ENCODE assay signal across 8 cellular contexts in genomic region chr3:178671261-178672191, GRCh38.
DNase-seq lines count a peak whose midpoint lies in the region; ATAC-seq, FAIRE-seq and TF ChIP-seq lines count a peak whose summit lies in the region.

No MANE protein-coding gene starts in this region.

- no peak for TF ChIP-seq POLR2A in lower leg skin (IDR thresholded peaks at IDR 0.05)

- 39% methylated on average over 4 of the region's 4 CpGs for WGBS in hepatocyte (ENCODE audit: low lambda C conversion rate, missing lambda C conversion rate)
- 22 to 52% methylated on average over 4 of the region's 4 CpGs for WGBS in lower leg skin, 2 donors

- H3K9me3 ChIP-seq in hepatocyte (ENCODE audit: low read depth), result no peaks in the 10 kb centered on the region

- TF ChIP-seq CTCF in hepatocyte (IDR thresholded peaks at IDR 0.05; ENCODE audit: poor library complexity) (no peak), lower leg skin (IDR thresholded peaks at IDR 0.05) (no peak)

- intact Hi-C loops in lower leg skin (cut with DNase I; ENCODE audit: low total_unique reads), result no loop called here

- FAIRE-seq in RCC 7860 (lab: Jason Lieb, UNC), result no peak

- no peaks in the 10 kb centered on the region for H3K27me3 ChIP-seq in hepatocyte

- ATAC-seq in GM18499 (IDR thresholded peaks at IDR 0.05; ENCODE audit: insufficient read depth, unreplicated experiment) (peak; percentile 36), GM21786 (IDR thresholded peaks at IDR 0.05; ENCODE audit: unreplicated experiment) (peak; percentile 54), GM21381 (IDR thresholded peaks at IDR 0.05; ENCODE audit: unreplicated experiment) (no peak)

- H3K4me1 ChIP-seq in hepatocyte (ENCODE audit: insufficient read depth), result peaks cover 6% of the 10 kb centered on the region

- no peaks in the 10 kb centered on the region for H4K20me1 ChIP-seq in hepatocyte (ENCODE audit: insufficient read depth, poor library complexity, severe bottlenecking)

- no peaks in the 10 kb centered on the region for H3K9me2 ChIP-seq in hepatocyte (replicated peaks; ENCODE audit: insufficient read depth)

- no peaks in the 10 kb centered on the region for H3K36me3 ChIP-seq in hepatocyte (replicated peaks; ENCODE audit: insufficient read depth, low read depth)

- H2AFZ ChIP-seq in hepatocyte, result no peak overlapping the region

- H3K4me3 ChIP-seq in hepatocyte (no peak overlapping the region), lower leg skin (ENCODE audit: low read depth, poor library complexity, severe bottlenecking) (no peak overlapping the region)

- H3K79me2 ChIP-seq in hepatocyte, result no peaks in the 10 kb centered on the region

- H3K27ac ChIP-seq in hepatocyte, result no peak overlapping the region

- H3K4me2 ChIP-seq in hepatocyte, result no peak overlapping the region

- DNase-seq in NCI-H748 treated with DMSO at 0.1 percent for 48 hours (lab: John Stamatoyannopoulos, UW), result peak; percentile 17
- DNase-seq in hepatocyte (ENCODE audit: low spot score), result peak; percentile 30
- DNase-seq in lower leg skin (ENCODE audit: low spot score in 2 of 2), result no peak
- DNase-seq in RCC 7860 (ENCODE audit: low spot score), result no peak
- no peak for DNase-seq in HT-29 (ENCODE audit: low spot score)

Comparison
In these comparisons a context has a peak if more than half of its experiments do, and no peak if none do; other contexts are left out.
1. DNase-seq: peak in NCI-H748 treated with DMSO at 0.1 percent for 48 hours (single experiment) and hepatocyte (single experiment); none in lower leg skin (0 of 2), RCC 7860 (single experiment) and HT-29 (single experiment).